10 cellular contexts compared by ENCODE assay signal in genomic region chr2:160278101-160278888, GRCh38.
DNase-seq lines count a peak whose midpoint lies in the region; ATAC-seq and TF ChIP-seq lines count a peak whose summit lies in the region.
"Had no signal": no experiment of that assay in that cellular context is flagged by ENCODE, and none has a peak within 500 bp of the region (broad histone marks: within the 10 kb centered on the region; RNA-seq: fewer than 3 reads in every experiment).

No MANE protein-coding gene starts in this region.

- peak in 3 of 4 donors; percentile 47 to 69 (median 65) for ATAC-seq in heart left ventricle
- peak; percentile 76 for ATAC-seq in HG03060 (IDR thresholded peaks at IDR 0.05; ENCODE audit: low read depth, unreplicated experiment)

- H3K36me3 Mint-ChIP-seq in dendritic cell treated with granulocyte-macrophage colony-stimulating factor and Interleukin-4, amounts not matched to agents 40 ng/mL and 50 ng/mL, for 4 days (ENCODE audit: low read depth): peaks cover 91% of the 10 kb centered on the region

- no peak overlapping the region for H3K4me3 Mint-ChIP-seq in dendritic cell treated with granulocyte-macrophage colony-stimulating factor and Interleukin-4, amounts not matched to agents 40 ng/mL and 50 ng/mL, for 4 days
- H3K4me3 Mint-ChIP-seq: IgD-negative memory B cell had no signal

- intact Hi-C loops in heart left ventricle (cut with DNase I): loop anchor here in 3 of 10 donors (5.0 to 10.0 kb wide), 3 partner anchors 127 to 699 kb away; no protein-coding TSS in a partner anchor
- intact Hi-C loops in dendritic cell treated with granulocyte-macrophage colony-stimulating factor and Interleukin-4, amounts not matched to agents 40 ng/mL and 50 ng/mL, for 4 days (cut with micrococcal nuclease): no loop called here
- intact Hi-C loops in transverse colon (cut with DNase I; ENCODE audit: low total_unique reads): no loop called here
- intact Hi-C loops in vagina (cut with DNase I): loop anchor here (10.0 kb wide), 1 partner anchor 127 kb away; no protein-coding TSS in a partner anchor

- DNase-seq in heart left ventricle: no peak
- DNase-seq in right atrium auricular region (ENCODE audit: low spot score): no peak
- no peak for DNase-seq in transverse colon
- no peak for DNase-seq in vagina (ENCODE audit: extremely low spot score in 2 of 2)
- no peak for DNase-seq in NCI-H524 (lab: John Stamatoyannopoulos, UW)
- DNase-seq in HK-2 (ENCODE audit: unreplicated experiment): no peak
- DNase-seq: DND-41 had no signal

- H3K9me3 ChIP-seq in heart left ventricle: no peaks in the 10 kb centered on the region
- no peaks in the 10 kb centered on the region for H3K9me3 ChIP-seq in right atrium auricular region
- H3K9me3 ChIP-seq in transverse colon: no peaks in the 10 kb centered on the region
- no peaks in the 10 kb centered on the region for H3K9me3 ChIP-seq in vagina

- H3K4me3 ChIP-seq in heart left ventricle (no peak overlapping the region), right atrium auricular region (no peak overlapping the region), transverse colon (no peak overlapping the region), vagina (no peak overlapping the region)

- peak overlapping the region in 6 of 12 donors; percentile 8 to 83 (median 41) for H3K27ac ChIP-seq in heart left ventricle
- peak overlapping the region in 1 of 2 donors; percentile 41 for H3K27ac ChIP-seq in right atrium auricular region
- peak overlapping the region in 3 of 4 donors; percentile 13 to 30 (median 27) for H3K27ac ChIP-seq in transverse colon
- H3K27ac ChIP-seq in vagina: no peak overlapping the region

- in situ Hi-C loops in transverse colon (cut with MboI; ENCODE audit: low pct_ligation_motif_present in 1 of 4, low pct_unique_long_range_greater_than_20kb in 1 of 4, low sequenced_read_pairs in 3 of 4): no loop called here

- peaks cover 0 to 99% (median 92%) of the 10 kb centered on the region in 9 donors for H3K36me3 ChIP-seq in heart left ventricle
- H3K36me3 ChIP-seq in right atrium auricular region: peaks cover 65% of the 10 kb centered on the region
- H3K36me3 ChIP-seq in transverse colon: no peaks in the 10 kb centered on the region
- peaks cover 0 to 43% of the 10 kb centered on the region in 2 donors for H3K36me3 ChIP-seq in vagina

- H3K27me3 ChIP-seq in heart left ventricle (no peaks in the 10 kb centered on the region), right atrium auricular region (no peaks in the 10 kb centered on the region), transverse colon (no peaks in the 10 kb centered on the region), vagina (no peaks in the 10 kb centered on the region)

- no peaks in the 10 kb centered on the region for H3K9me3 Mint-ChIP-seq in dendritic cell treated with granulocyte-macrophage colony-stimulating factor and Interleukin-4, amounts not matched to agents 40 ng/mL and 50 ng/mL, for 4 days
- H3K9me3 Mint-ChIP-seq: IgD-negative memory B cell had no signal

- peaks cover 11% of the 10 kb centered on the region for H3K4me1 Mint-ChIP-seq in dendritic cell treated with granulocyte-macrophage colony-stimulating factor and Interleukin-4, amounts not matched to agents 40 ng/mL and 50 ng/mL, for 4 days (ENCODE audit: low read depth)

- peak overlapping the region; percentile 48 for H3K27ac Mint-ChIP-seq in dendritic cell treated with granulocyte-macrophage colony-stimulating factor and Interleukin-4, amounts not matched to agents 40 ng/mL and 50 ng/mL, for 4 days

- no peaks in the 10 kb centered on the region for H3K27me3 Mint-ChIP-seq in dendritic cell treated with granulocyte-macrophage colony-stimulating factor and Interleukin-4, amounts not matched to agents 40 ng/mL and 50 ng/mL, for 4 days
- H3K27me3 Mint-ChIP-seq: IgD-negative memory B cell had no signal

- TF ChIP-seq POLR2A in heart left ventricle (IDR thresholded peaks at IDR 0.05): no peak
- TF ChIP-seq POLR2A in transverse colon (IDR thresholded peaks at IDR 0.05): no peak
- no peak for TF ChIP-seq POLR2A in vagina (IDR thresholded peaks at IDR 0.05)

- TF ChIP-seq CTCF in heart left ventricle (IDR thresholded peaks at IDR 0.05) (no peak), right atrium auricular region (IDR thresholded peaks at IDR 0.05) (no peak), transverse colon (IDR thresholded peaks at IDR 0.05) (no peak), vagina (IDR thresholded peaks at IDR 0.05) (no peak)

- WGBS in heart left ventricle, 4 donors: 78 to 85% (median 82%) methylated on average over 9 of the region's 9 CpGs
- WGBS in transverse colon (ENCODE audit: low coverage in 1 of 2), 2 donors: 78 to 79% methylated on average over 9 of the region's 9 CpGs

- no peak for TF ChIP-seq EP300 in transverse colon (IDR thresholded peaks at IDR 0.05; ENCODE audit: low read depth)

- peaks cover 0 to 42% (median 15%) of the 10 kb centered on the region in 12 donors for H3K4me1 ChIP-seq in heart left ventricle
- H3K4me1 ChIP-seq in right atrium auricular region: peaks cover 0 to 18% of the 10 kb centered on the region in 2 donors
- peaks cover 0 to 23% (median 6%) of the 10 kb centered on the region in 4 donors for H3K4me1 ChIP-seq in transverse colon
- peaks cover 14% of the 10 kb centered on the region for H3K4me1 ChIP-seq in vagina
